ENCODE assay signal across 6 cellular contexts in genomic region chr2:215630796-215631195, GRCh38.
A peak's percentile ranks its signal among the peaks of the same experiment; 100 is the strongest.
TF ChIP-seq lines count a peak whose summit lies in the region.
"Not testable (repeated sequence)": the region's sequence is repeated elsewhere in the genome, so short reads cannot be mapped to it uniquely, and the experiment has no call there.

No MANE protein-coding gene starts in this region.

TF ChIP-seq in A549, 52 proteins besides CTCF, POLR2A, EP300 and RAD21:
- 0 out of 2 replicates have a peak, but pooled peaks have one; percentile 37 for TF ChIP-seq KDM1A (IDR thresholded peaks at IDR 0.05; ENCODE audit: low read depth)
- TF ChIP-seq CEBPB (IDR thresholded peaks at IDR 0.05), result peak in 1 of 2 experiments; percentile 61; a peak in 2 of 4 replicates

TF ChIP-seq in HCT116, 20 proteins besides CTCF, POLR2A, EP300 and RAD21:
- peak; percentile 55; the same call in 1 of the 2 replicates for TF ChIP-seq CEBPB (IDR thresholded peaks at IDR 0.05; ENCODE audit: low read depth)

TF ChIP-seq in IMR-90, 13 proteins besides CTCF, POLR2A, EP300 and RAD21:
- peak; percentile 55 for TF ChIP-seq CEBPB (IDR thresholded peaks at IDR 0.05; ENCODE audit: low read depth, low read length)
TF ChIP-seq in IMR-90: peak in this region for 1; not testable (repeated sequence) for 12.

TF ChIP-seq in K562, 482 proteins besides CTCF, POLR2A, EP300 and RAD21:
- TF ChIP-seq CEBPG (CRISPR knock-in tag; IDR thresholded peaks at IDR 0.05), result not testable (repeated sequence)
- TF ChIP-seq CEBPG (tag; conservative IDR thresholded peaks at IDR 0.05 in 1 of 2, IDR thresholded peaks at IDR 0.05 in 1 of 2) (peak; percentile 34 to 67; a peak in 3 of 4 replicates), CEBPB (tag; IDR thresholded peaks at IDR 0.05) (peak; percentile 83), RBM25 (IDR thresholded peaks at IDR 0.05; ENCODE audit: low read depth, low read length, severe bottlenecking) (peak; percentile 14), TRIM24 (IDR thresholded peaks at IDR 0.05) (0 out of 4 replicates have a peak, but pooled peaks have one; percentile 16 to 43), TRIM28 (IDR thresholded peaks at IDR 0.05) (0 out of 2 replicates have a peak, but pooled peaks have one; percentile 38)
- TF ChIP-seq, protein P1, sequence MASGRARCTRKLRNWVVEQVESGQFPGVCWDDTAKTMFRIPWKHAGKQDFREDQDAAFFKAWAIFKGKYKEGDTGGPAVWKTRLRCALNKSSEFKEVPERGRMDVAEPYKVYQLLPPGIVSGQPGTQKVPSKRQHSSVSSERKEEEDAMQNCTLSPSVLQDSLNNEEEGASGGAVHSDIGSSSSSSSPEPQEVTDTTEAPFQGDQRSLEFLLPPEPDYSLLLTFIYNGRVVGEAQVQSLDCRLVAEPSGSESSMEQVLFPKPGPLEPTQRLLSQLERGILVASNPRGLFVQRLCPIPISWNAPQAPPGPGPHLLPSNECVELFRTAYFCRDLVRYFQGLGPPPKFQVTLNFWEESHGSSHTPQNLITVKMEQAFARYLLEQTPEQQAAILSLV (tag; IDR thresholded peaks at IDR 0.05), result peak; percentile 41; the same call in 1 of the 2 replicates

TF ChIP-seq in H1, 55 proteins besides CTCF, POLR2A, EP300 and RAD21:
- peak; percentile 49; the same call in 1 of the 2 replicates for TF ChIP-seq CEBPB (IDR thresholded peaks at IDR 0.05; ENCODE audit: low read depth, low read length)
TF ChIP-seq in H1: peak in this region for 1; not testable (repeated sequence) for 54.

TF ChIP-seq in HepG2, 621 proteins besides CTCF, POLR2A, EP300 and RAD21:
- 0 out of 2 replicates have a peak, but pooled peaks have one; percentile 21 for TF ChIP-seq ZMYM2 (CRISPR knock-in tag; IDR thresholded peaks at IDR 0.05)
- TF ChIP-seq, protein P2, sequence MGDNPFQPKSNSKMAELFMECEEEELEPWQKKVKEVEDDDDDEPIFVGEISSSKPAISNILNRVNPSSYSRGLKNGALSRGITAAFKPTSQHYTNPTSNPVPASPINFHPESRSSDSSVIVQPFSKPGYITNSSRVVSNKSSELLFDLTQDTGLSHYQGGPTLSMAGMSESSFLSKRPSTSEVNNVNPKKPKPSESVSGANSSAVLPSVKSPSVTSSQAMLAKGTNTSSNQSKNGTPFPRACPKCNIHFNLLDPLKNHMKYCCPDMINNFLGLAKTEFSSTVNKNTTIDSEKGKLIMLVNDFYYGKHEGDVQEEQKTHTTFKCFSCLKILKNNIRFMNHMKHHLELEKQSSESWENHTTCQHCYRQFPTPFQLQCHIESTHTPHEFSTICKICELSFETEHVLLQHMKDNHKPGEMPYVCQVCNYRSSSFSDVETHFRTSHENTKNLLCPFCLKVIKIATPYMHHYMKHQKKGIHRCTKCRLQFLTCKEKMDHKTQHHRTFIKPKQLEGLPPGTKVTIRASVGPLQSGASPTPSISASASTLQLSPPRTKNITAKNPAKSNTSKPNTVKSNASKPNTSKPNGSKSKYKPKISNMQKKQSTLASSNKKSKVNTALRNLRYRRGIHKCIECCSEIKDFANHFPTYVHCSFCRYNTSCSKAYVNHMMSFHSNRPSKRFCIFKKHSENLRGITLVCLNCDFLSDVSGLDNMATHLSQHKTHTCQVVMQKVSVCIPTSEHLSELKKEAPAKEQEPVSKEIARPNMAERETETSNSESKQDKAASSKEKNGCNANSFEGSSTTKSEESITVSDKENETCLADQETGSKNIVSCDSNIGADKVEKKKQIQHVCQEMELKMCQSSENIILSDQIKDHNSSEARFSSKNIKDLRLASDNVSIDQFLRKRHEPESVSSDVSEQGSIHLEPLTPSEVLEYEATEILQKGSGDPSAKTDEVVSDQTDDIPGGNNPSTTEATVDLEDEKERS (CRISPR knock-in tag; IDR thresholded peaks at IDR 0.05), result peak; percentile 69; the same call in 1 of the 2 replicates
- peak; percentile 33; the same call in 1 of the 2 replicates for TF ChIP-seq CEBPG (CRISPR knock-in tag; IDR thresholded peaks at IDR 0.05)
TF ChIP-seq in HepG2: peak in this region for 3; not testable (repeated sequence) for 618.
